Comparison of ENCODE assay signal across 1 cellular context in the genomic region with DNA sequence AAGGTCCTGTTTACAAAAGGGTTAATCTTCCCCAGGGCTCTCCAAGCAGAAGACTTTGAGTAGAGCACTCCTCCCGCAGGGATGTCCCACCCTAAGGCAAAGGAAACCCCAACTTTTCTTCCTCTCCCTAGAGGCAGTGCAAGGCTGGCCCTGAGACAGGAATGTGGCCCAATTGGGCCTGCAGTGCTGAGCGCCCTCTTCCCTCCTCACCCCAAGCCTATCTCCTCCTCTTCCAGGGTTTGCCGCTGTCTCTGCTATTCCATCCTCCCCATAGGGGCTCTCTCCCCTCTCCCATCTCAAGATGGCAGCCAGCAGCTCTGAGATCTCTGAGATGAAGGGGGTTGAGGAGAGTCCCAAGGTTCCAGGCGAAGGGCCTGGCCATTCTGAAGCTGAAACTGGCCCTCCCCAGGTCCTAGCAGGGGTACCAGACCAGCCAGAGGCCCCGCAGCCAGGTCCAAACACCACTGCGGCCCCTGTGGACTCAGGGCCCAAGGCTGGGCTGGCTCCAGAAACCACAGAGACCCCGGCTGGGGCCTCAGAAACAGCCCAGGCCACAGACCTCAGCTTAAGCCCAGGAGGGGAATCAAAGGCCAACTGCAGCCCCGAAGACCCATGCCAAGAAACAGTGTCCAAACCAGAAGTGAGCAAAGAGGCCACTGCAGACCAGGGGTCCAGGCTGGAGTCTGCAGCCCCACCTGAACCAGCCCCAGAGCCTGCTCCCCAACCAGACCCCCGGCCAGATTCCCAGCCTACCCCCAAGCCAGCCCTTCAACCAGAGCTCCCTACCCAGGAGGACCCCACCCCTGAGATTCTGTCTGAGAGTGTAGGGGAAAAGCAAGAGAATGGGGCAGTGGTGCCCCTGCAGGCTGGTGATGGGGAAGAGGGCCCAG.
TF ChIP-seq lines count a peak whose summit lies in the region.

No MANE protein-coding gene starts in this region.

TF ChIP-seq in K562, 482 proteins besides CTCF, POLR2A, EP300 and RAD21:
- TF ChIP-seq REST (CRISPR knock-in tag; IDR thresholded peaks at IDR 0.05; ENCODE audit: low read depth) (no peak), PYGO2 (tag; IDR thresholded peaks at IDR 0.05) (no peak), KDM5B (IDR thresholded peaks at IDR 0.05; ENCODE audit: insufficient replicate concordance, low read depth, low read length) (peak; percentile 1)
- TF ChIP-seq, protein P1, sequence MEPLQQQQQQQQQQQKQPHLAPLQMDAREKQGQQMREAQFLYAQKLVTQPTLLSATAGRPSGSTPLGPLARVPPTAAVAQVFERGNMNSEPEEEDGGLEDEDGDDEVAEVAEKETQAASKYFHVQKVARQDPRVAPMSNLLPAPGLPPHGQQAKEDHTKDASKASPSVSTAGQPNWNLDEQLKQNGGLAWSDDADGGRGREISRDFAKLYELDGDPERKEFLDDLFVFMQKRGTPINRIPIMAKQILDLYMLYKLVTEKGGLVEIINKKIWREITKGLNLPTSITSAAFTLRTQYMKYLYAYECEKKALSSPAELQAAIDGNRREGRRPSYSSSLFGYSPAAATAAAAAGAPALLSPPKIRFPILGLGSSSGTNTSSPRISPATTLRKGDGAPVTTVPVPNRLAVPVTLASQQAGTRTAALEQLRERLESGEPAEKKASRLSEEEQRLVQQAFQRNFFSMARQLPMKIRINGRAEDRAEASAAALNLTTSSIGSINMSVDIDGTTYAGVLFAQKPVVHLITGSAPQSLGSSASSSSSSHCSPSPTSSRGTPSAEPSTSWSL (CRISPR knock-in tag; IDR thresholded peaks at IDR 0.05; ENCODE audit: borderline replicate concordance) = no peak
TF ChIP-seq in K562: peak in this region for 1.
